13 cellular contexts compared by ENCODE assay signal in genomic region chr19:33684550-33685303, GRCh38.
DNase-seq lines count a peak whose midpoint lies in the region; ATAC-seq and TF ChIP-seq lines count a peak whose summit lies in the region.
"Had no signal": no experiment of that assay in that cellular context is flagged by ENCODE, and none has a peak within 500 bp of the region (broad histone marks: within the 10 kb centered on the region; RNA-seq: fewer than 3 reads in every experiment).

No MANE protein-coding gene starts in this region.

- H3K4me3 ChIP-seq in SK-N-SH (ENCODE audit: low read depth in 2 of 2, low read length in 1 of 2) (no peak overlapping the region), suprapubic skin (no peak overlapping the region), gastrocnemius medialis (no peak overlapping the region)
- H3K4me3 ChIP-seq: vagina had no signal

- TF ChIP-seq POLR2A in suprapubic skin (IDR thresholded peaks at IDR 0.05) (no peak), gastrocnemius medialis (IDR thresholded peaks at IDR 0.05) (no peak)

- intact Hi-C loops in gastrocnemius medialis (cut with DNase I; ENCODE audit: low total_unique reads): no loop called here

- H3K4me1 ChIP-seq in SK-N-SH (ENCODE audit: control insufficient read depth in 1 of 2, insufficient read depth in 2 of 2, low read depth in 1 of 2, low read length in 1 of 2) (peaks cover 0 to 51% of the 10 kb centered on the region in 2 experiments; a peak in 2 of 4 replicates), suprapubic skin (no peaks in the 10 kb centered on the region), gastrocnemius medialis (no peaks in the 10 kb centered on the region)
- H3K4me1 ChIP-seq: vagina had no signal

- no peak for TF ChIP-seq CTCF in SK-N-SH (IDR thresholded peaks at IDR 0.05)
- no peak for TF ChIP-seq CTCF in suprapubic skin (IDR thresholded peaks at IDR 0.05)
- no peak for TF ChIP-seq CTCF in gastrocnemius medialis (IDR thresholded peaks at IDR 0.05 in 4 of 5, conservative IDR thresholded peaks at IDR 0.05 in 1 of 5)

- H3K27ac ChIP-seq in SK-N-SH (ENCODE audit: low read depth in 2 of 2, low read length in 1 of 2): peak overlapping the region in 1 of 2 experiments; percentile 71; a peak in 2 of 4 replicates
- H3K27ac ChIP-seq in suprapubic skin: no peak overlapping the region
- no peak overlapping the region for H3K27ac ChIP-seq in gastrocnemius medialis
- H3K27ac ChIP-seq: vagina had no signal

- no peaks in the 10 kb centered on the region for H3K36me3 ChIP-seq in SK-N-SH (replicated peaks in 1 of 2; ENCODE audit: control insufficient read depth in 1 of 2, insufficient read depth in 2 of 2, low read length in 1 of 2)
- H3K36me3 ChIP-seq in suprapubic skin: no peaks in the 10 kb centered on the region
- H3K36me3 ChIP-seq in gastrocnemius medialis: no peaks in the 10 kb centered on the region
- H3K36me3 ChIP-seq: vagina had no signal

- H3F3A ChIP-seq in SK-N-SH (replicated peaks; ENCODE audit: insufficient read depth): no peaks in the 10 kb centered on the region

- no peaks in the 10 kb centered on the region for H3K9me2 ChIP-seq in SK-N-SH

- no peak for TF ChIP-seq RAD21 in SK-N-SH (IDR thresholded peaks at IDR 0.05; ENCODE audit: low read length)

- no peak overlapping the region for H3K4me2 ChIP-seq in SK-N-SH

- no peaks in the 10 kb centered on the region for H3K79me2 ChIP-seq in SK-N-SH (ENCODE audit: insufficient read depth)

- POLR2A ChIA-PET in SK-N-SH (lab: Yijun Ruan, JAX): interaction anchor here (1.6 kb wide), 1 partner anchor 10 kb away, joined by 5 read pairs; no protein-coding TSS in a partner anchor

- H3K27me3 ChIP-seq in SK-N-SH (ENCODE audit: insufficient read depth) (no peaks in the 10 kb centered on the region), suprapubic skin (peaks cover 61% of the 10 kb centered on the region), gastrocnemius medialis (peaks cover 31 to 33% (median 32%) of the 10 kb centered on the region in 3 donors)
- H3K27me3 ChIP-seq: vagina had no signal

- H4K20me1 ChIP-seq in SK-N-SH (ENCODE audit: insufficient read depth): no peaks in the 10 kb centered on the region

- no peak overlapping the region for H3K9ac ChIP-seq in SK-N-SH

- no peaks in the 10 kb centered on the region for H3K9me3 ChIP-seq in SK-N-SH
- H3K9me3 ChIP-seq in suprapubic skin: no peaks in the 10 kb centered on the region
- H3K9me3 ChIP-seq in gastrocnemius medialis: no peaks in the 10 kb centered on the region
- H3K9me3 ChIP-seq: vagina had no signal

- CTCF ChIA-PET in SK-N-SH (lab: Yijun Ruan, JAX): interaction anchor here (1.0 to 4.9 kb wide), 7 partner anchors 14 to 278 kb away, joined by 4 to 38 read pairs (median 7); no protein-coding TSS in a partner anchor

- DNase-seq in SK-N-SH: peak; percentile 76
- DNase-seq in NCI-H69 (lab: John Stamatoyannopoulos, UW): peak; percentile 58
- DNase-seq in iPS-NIHi11 (ENCODE audit: low spot score): peak; percentile 50
- peak; percentile 43 to 73 for DNase-seq in suprapubic skin (ENCODE audit: low spot score in 2 of 2)
- DNase-seq in RKO (ENCODE audit: low spot score): no peak
- DNase-seq in gastrocnemius medialis: no peak
- DNase-seq: activated CD4-positive, CD25-positive, alpha-beta regulatory T cell treated with anti-CD3 and anti-CD28 coated beads, Interleukin-2, amount 50 U/mL, for 72 hours; midbrain; NCI-H146; T-cell had no signal

- 65% methylated on average over 21 of the region's 42 CpGs for WGBS in SK-N-SH (ENCODE audit: low lambda C conversion rate)
- WGBS in suprapubic skin: 15% methylated on average over 27 of the region's 42 CpGs

- no peak for ATAC-seq in SK-N-SH treated with all-trans-retinoic acid at 6 μM for 48 hours
- ATAC-seq in HG02973 (IDR thresholded peaks at IDR 0.05; ENCODE audit: unreplicated experiment): no peak
- ATAC-seq in gastrocnemius medialis: no peak
- ATAC-seq: T-cell had no signal

- H2AFZ ChIP-seq in SK-N-SH (ENCODE audit: low read depth): no peak overlapping the region

- TF ChIP-seq EP300 in SK-N-SH (IDR thresholded peaks at IDR 0.05; ENCODE audit: borderline replicate concordance in 1 of 2, low read depth in 1 of 2, low read length in 1 of 2) (no peak), suprapubic skin (IDR thresholded peaks at IDR 0.05) (no peak)

- in situ Hi-C loops in gastrocnemius medialis (cut with MboI; ENCODE audit: low sequenced_read_pairs in 4 of 4): no loop called here

TF ChIP-seq in SK-N-SH, 30 proteins besides CTCF, POLR2A, EP300 and RAD21:
- no peak for TF ChIP-seq FOSL2 (IDR thresholded peaks at IDR 0.05; ENCODE audit: borderline replicate concordance, low read depth)
- peak; percentile 59; the same call in 1 of the 2 replicates for TF ChIP-seq MXI1 (IDR thresholded peaks at IDR 0.05; ENCODE audit: low read depth, low read length)

TF ChIP-seq in SK-N-SH treated with all-trans-retinoic acid at 6 μM for 48 hours, 23 proteins besides CTCF, POLR2A, EP300 and RAD21:
- TF ChIP-seq ESRRG (CRISPR knock-in tag; IDR thresholded peaks at IDR 0.05) (no peak), PATZ1 (CRISPR knock-in tag; IDR thresholded peaks at IDR 0.05; ENCODE audit: borderline replicate concordance) (no peak), ZNF70 (CRISPR knock-in tag; IDR thresholded peaks at IDR 0.05) (no peak), POU6F1 (CRISPR knock-in tag; IDR thresholded peaks at IDR 0.05; ENCODE audit: borderline replicate concordance, low read depth) (no peak), ZNF565 (CRISPR knock-in tag; conservative IDR thresholded peaks at IDR 0.05; ENCODE audit: low read depth) (no peak), TSHZ2 (CRISPR knock-in tag; IDR thresholded peaks at IDR 0.05) (no peak)

Comparison
In these comparisons a context has a peak if more than half of its experiments do, and no peak if none do; other contexts are left out.
1. DNase-seq: peak in SK-N-SH (single experiment), NCI-H69 (single experiment), iPS-NIHi11 (single experiment) and suprapubic skin (2 of 2); none in RKO (single experiment) and gastrocnemius medialis (0 of 2).